ENCODE assay signal across 11 cellular contexts in genomic region chr11:123173040-123173855, GRCh38. TPM values are rescaled to one million over a fixed set of nuclear protein-coding genes. Genes with fewer than 3 reads are reported as not detected.
DNase-seq lines count a peak whose midpoint lies in the region; ATAC-seq, FAIRE-seq and TF ChIP-seq lines count a peak whose summit lies in the region.
"Had no signal": no experiment of that assay in that cellular context is flagged by ENCODE, and none has a peak within 500 bp of the region (broad histone marks: within the 10 kb centered on the region; RNA-seq: fewer than 3 reads in every experiment).

No MANE protein-coding gene starts in this region.

- no peak for TF ChIP-seq CTCF in AG04450 (IDR thresholded peaks at IDR 0.05; ENCODE audit: low read depth, low read length)
- no peak for TF ChIP-seq CTCF in bronchial epithelial cell (IDR thresholded peaks at IDR 0.05; ENCODE audit: insufficient read depth, low read length, severe bottlenecking)

- no peak overlapping the region for H2BK120ac ChIP-seq in mesendoderm (ENCODE audit: low read depth, low read length)

- peak overlapping the region; percentile 17 for H3K56ac ChIP-seq in mesendoderm (ENCODE audit: low read length)

- H3K4me3 ChIP-seq in AG04450 (ENCODE audit: low read depth, low read length) (no peak overlapping the region), MG63 (no peak overlapping the region), bronchial epithelial cell (ENCODE audit: low read depth, low read length) (no peak overlapping the region), mesendoderm (ENCODE audit: low read length) (no peak overlapping the region)

- H3K79me1 ChIP-seq in mesendoderm (ENCODE audit: low read length): peaks cover 8% of the 10 kb centered on the region

- no peaks in the 10 kb centered on the region for H3K27me3 ChIP-seq in AG04450 (ENCODE audit: control insufficient read depth, insufficient read depth, low read length)
- no peaks in the 10 kb centered on the region for H3K27me3 ChIP-seq in MG63
- H3K27me3 ChIP-seq in bronchial epithelial cell (ENCODE audit: control insufficient read depth, insufficient read depth, low read length): no peaks in the 10 kb centered on the region
- no peaks in the 10 kb centered on the region for H3K27me3 ChIP-seq in mesendoderm (ENCODE audit: insufficient read depth, low read length, poor library complexity)

- H4K5ac ChIP-seq in mesendoderm (ENCODE audit: low read length): no peak overlapping the region

- no peak overlapping the region for H3K18ac ChIP-seq in mesendoderm (ENCODE audit: low read length)

- H3K27ac ChIP-seq in AG04450 (ENCODE audit: low read depth, low read length) (peak overlapping the region; percentile 98), mesendoderm (ENCODE audit: low read depth, low read length) (no peak overlapping the region)

- DNase-seq in AG04450 (ENCODE audit: low read depth, low spot score) (peak; percentile 97), MG63 (peak; percentile 62), bronchial epithelial cell (ENCODE audit: low read depth) (peak; percentile 98), mesendoderm (no peak), SIG-M5 (lab: John Stamatoyannopoulos, UW) (no peak), SHP77 treated with DMSO at 0.1 percent for 48 hours (lab: John Stamatoyannopoulos, UW) (no peak)
- DNase-seq in stimulated activated naive CD4-positive, alpha-beta T cell treated with Interleukin-2 at 50 U/mL for 16 hours (lab: John Stamatoyannopoulos, UW): no peak
- DNase-seq: activated T-cell treated with anti-CD3 and anti-CD28 coated beads, Interleukin-2, amount 50 U/mL, for 1 hour; NCI-H82; occipital lobe had no signal

- no peak overlapping the region for H3K4me2 ChIP-seq in mesendoderm (ENCODE audit: low read length)

- H4K8ac ChIP-seq in mesendoderm (ENCODE audit: low read depth, low read length): no peak overlapping the region

- H3K79me2 ChIP-seq in mesendoderm (ENCODE audit: control insufficient read depth, insufficient read depth, low read length): peaks cover under 1% of the 10 kb centered on the region

- ATAC-seq in GM18873 (IDR thresholded peaks at IDR 0.05; ENCODE audit: low FRiP score, unreplicated experiment): no peak

- POLR2A ChIA-PET in AG04450 (lab: Yijun Ruan, JAX): interaction anchor here (0.6 to 2.7 kb wide), 11 partner anchors 9 to 111 kb away, joined by 3 to 28 read pairs (median 3); partner anchors contain the start of genes CLMP and HSPA8

- H3K36me3 ChIP-seq in MG63: peaks cover 77% of the 10 kb centered on the region
- H3K36me3 ChIP-seq in bronchial epithelial cell (ENCODE audit: control insufficient read depth, insufficient read depth, low read length): peaks cover 2% of the 10 kb centered on the region
- H3K36me3 ChIP-seq in mesendoderm (ENCODE audit: control insufficient read depth, insufficient read depth, low read length): no peaks in the 10 kb centered on the region

- H3K4ac ChIP-seq in mesendoderm (ENCODE audit: low read depth, low read length): no peak overlapping the region

- FAIRE-seq in bronchial epithelial cell (lab: Jason Lieb, UNC): no peak

- WGBS in mesendoderm (ENCODE audit: extremely low coverage, insufficient coverage, low lambda C conversion rate): no CpG with 5 or more reads among the region's 4 CpGs

- H2BK15ac ChIP-seq in mesendoderm (replicated peaks; ENCODE audit: low read depth): no peak overlapping the region

- H3K4me1 ChIP-seq in mesendoderm (ENCODE audit: control insufficient read depth, low read depth, low read length): peaks cover 15% of the 10 kb centered on the region

- no peak overlapping the region for H2AK5ac ChIP-seq in mesendoderm (ENCODE audit: low read length)

- no peak overlapping the region for H3K23ac ChIP-seq in mesendoderm (ENCODE audit: low read length)

- no peak overlapping the region for H3K9ac ChIP-seq in mesendoderm (ENCODE audit: low read length)

- CTCF ChIA-PET in AG04450 (lab: Charles Lee): interaction anchor here (0.7 to 2.2 kb wide), 5 partner anchors 9 to 88 kb away, joined by 3 to 14 read pairs (median 8); no protein-coding TSS in a partner anchor

- H2BK5ac ChIP-seq in mesendoderm (ENCODE audit: low read length): no peak overlapping the region

- H3K9me3 ChIP-seq in AG04450 (ENCODE audit: control insufficient read depth, insufficient read depth, low read length) (no peaks in the 10 kb centered on the region), MG63 (no peaks in the 10 kb centered on the region)

RNA-seq across cellular contexts. Expression of gene CLMP, which starts 21.8 kb away (rescaled TPM):
- polyA plus RNA-seq in AG04450 (2011; rRNA removed): 251 and 288 TPM in 2 replicates
- polyA minus RNA-seq in AG04450 (2011; rRNA and poly(A)+ RNA removed): 500 and 661 TPM in 2 replicates
- total RNA-seq in MG63 (2014; rRNA removed; shearing (Covaris generic); ENCODE audit: low replicate concordance): 78.3 and 109 TPM in 2 replicates
- total RNA-seq in bronchial epithelial cell: 9.7 and 34.5 TPM in 2 replicates
- 35.1 TPM for polyA plus RNA-seq in mesendoderm (2013, experiment 1 of 2)
- polyA plus RNA-seq in mesendoderm (2013, experiment 2 of 2): 38.9 TPM

Comparison
In these comparisons a context has a peak if more than half of its experiments do, and no peak if none do; other contexts are left out.
1. DNase-seq: peak in AG04450 (single experiment), MG63 (single experiment) and bronchial epithelial cell (single experiment); none in mesendoderm (single experiment), SIG-M5 (single experiment), stimulated activated naive CD4-positive, alpha-beta T cell treated with Interleukin-2 at 50 U/mL for 16 hours (single experiment) and SHP77 treated with DMSO at 0.1 percent for 48 hours (single experiment).